Comparison of ENCODE assay signal across 18 cellular contexts in genomic region chr9:112439171-112439570, GRCh38.
"Had no signal": no experiment of that assay in that cellular context is flagged by ENCODE, and none has a peak within 500 bp of the region (broad histone marks: within the 10 kb centered on the region; RNA-seq: fewer than 3 reads in every experiment).

No MANE protein-coding gene starts in this region.

- H3K4me3 Mint-ChIP-seq: activated CD8-positive, alpha-beta memory T cell treated with anti-CD3 and anti-CD28 coated beads, Interleukin-2, amount 10 ng/mL, durations not matched to agents 7 days and 5 days; activated naive CD8-positive, alpha-beta T cell treated with anti-CD3 and anti-CD28 coated beads, Interleukin-2, amount 10 ng/mL, durations not matched to agents 7 days and 5 days; activated T-cell treated with anti-CD3 and anti-CD28 coated beads, Interleukin-2, amount 50 U/mL, for 72 hours; dendritic cell treated with granulocyte-macrophage colony-stimulating factor and Interleukin-4, amounts not matched to agents 40 ng/mL and 50 ng/mL, for 4 days; effector memory CD8-positive, alpha-beta T cell; neural crest cell; type B pancreatic cell had no signal

- H3K36me3 ChIP-seq: ovary had no signal

- H3K27ac Mint-ChIP-seq: activated CD8-positive, alpha-beta memory T cell treated with anti-CD3 and anti-CD28 coated beads, Interleukin-2, amount 10 ng/mL, durations not matched to agents 7 days and 5 days; activated naive CD8-positive, alpha-beta T cell treated with anti-CD3 and anti-CD28 coated beads, Interleukin-2, amount 10 ng/mL, durations not matched to agents 7 days and 5 days; activated T-cell treated with anti-CD3 and anti-CD28 coated beads, Interleukin-2, amount 50 U/mL, for 72 hours; dendritic cell treated with granulocyte-macrophage colony-stimulating factor and Interleukin-4, amounts not matched to agents 40 ng/mL and 50 ng/mL, for 4 days; effector memory CD8-positive, alpha-beta T cell; type B pancreatic cell had no signal

- DNase-seq: activated CD4-positive, alpha-beta T cell treated with anti-CD3 and anti-CD28 coated beads, Interleukin-2, amount 50 U/mL, for 4 hours; activated CD4-positive, CD25-positive, alpha-beta regulatory T cell treated with anti-CD3 and anti-CD28 coated beads, Interleukin-2, amount 50 U/mL, for 72 hours; activated CD8-positive, alpha-beta memory T cell treated with anti-CD3 and anti-CD28 coated beads, Interleukin-2, amount 10 ng/mL, durations not matched to agents 7 days and 5 days; activated naive CD8-positive, alpha-beta T cell treated with anti-CD3 and anti-CD28 coated beads, Interleukin-2, amount 10 ng/mL, durations not matched to agents 7 days and 5 days; activated T-cell treated with anti-CD3 and anti-CD28 coated beads, Interleukin-2, amount 50 U/mL, for 72 hours; anterior cingulate cortex; cerebellar nuclear complex; effector memory CD8-positive, alpha-beta T cell; hippocampal formation; kidney glomerular epithelial cell; ovary; sigmoid colon; stimulated activated CD4-positive, alpha-beta T cell treated with anti-CD3 and anti-CD28 coated beads, Interleukin-12 subunit alpha, Interleukin-12 subunit beta, amount 100 ng/mL, for 4 hours; stimulated activated naive CD4-positive, alpha-beta T cell treated with Interleukin-2 at 50 U/mL for 16 hours had no signal

- H3K9me3 Mint-ChIP-seq: activated naive CD8-positive, alpha-beta T cell treated with anti-CD3 and anti-CD28 coated beads, Interleukin-2, amount 10 ng/mL, durations not matched to agents 7 days and 5 days; activated T-cell treated with anti-CD3 and anti-CD28 coated beads, Interleukin-2, amount 50 U/mL, for 72 hours; dendritic cell treated with granulocyte-macrophage colony-stimulating factor and Interleukin-4, amounts not matched to agents 40 ng/mL and 50 ng/mL, for 4 days; effector memory CD8-positive, alpha-beta T cell; neural crest cell; type B pancreatic cell had no signal

- ATAC-seq: activated CD8-positive, alpha-beta memory T cell treated with anti-CD3 and anti-CD28 coated beads, Interleukin-2, amount 10 ng/mL, durations not matched to agents 7 days and 5 days; activated T-cell treated with anti-CD3 and anti-CD28 coated beads, Interleukin-2, amount 50 U/mL, for 72 hours; effector memory CD8-positive, alpha-beta T cell had no signal

- H3K4me1 ChIP-seq: sigmoid colon, suprapubic skin had no signal

- H3K9me3 ChIP-seq: ovary, sigmoid colon, suprapubic skin had no signal

- H3K4me1 Mint-ChIP-seq: activated CD8-positive, alpha-beta memory T cell treated with anti-CD3 and anti-CD28 coated beads, Interleukin-2, amount 10 ng/mL, durations not matched to agents 7 days and 5 days; activated naive CD8-positive, alpha-beta T cell treated with anti-CD3 and anti-CD28 coated beads, Interleukin-2, amount 10 ng/mL, durations not matched to agents 7 days and 5 days; neural crest cell had no signal

- H3K4me3 ChIP-seq: ovary, sigmoid colon, suprapubic skin had no signal

- H3K27me3 ChIP-seq: ovary, sigmoid colon, suprapubic skin had no signal

- H3K27me3 Mint-ChIP-seq: activated CD8-positive, alpha-beta memory T cell treated with anti-CD3 and anti-CD28 coated beads, Interleukin-2, amount 10 ng/mL, durations not matched to agents 7 days and 5 days; activated naive CD8-positive, alpha-beta T cell treated with anti-CD3 and anti-CD28 coated beads, Interleukin-2, amount 10 ng/mL, durations not matched to agents 7 days and 5 days; dendritic cell treated with granulocyte-macrophage colony-stimulating factor and Interleukin-4, amounts not matched to agents 40 ng/mL and 50 ng/mL, for 4 days; effector memory CD8-positive, alpha-beta T cell; type B pancreatic cell had no signal

- H3K27ac ChIP-seq: ovary, sigmoid colon, suprapubic skin had no signal
